ENCODE assay signal across 25 cellular contexts in genomic region chr1:15733218-15733725, GRCh38. TPM values are rescaled to one million over a fixed set of nuclear protein-coding genes. Genes with fewer than 3 reads are reported as not detected.
"Had no signal": no experiment of that assay in that cellular context is flagged by ENCODE, and none has a peak within 500 bp of the region (broad histone marks: within the 10 kb centered on the region; RNA-seq: fewer than 3 reads in every experiment).

No MANE protein-coding gene starts in this region.

- H3K36me3 ChIP-seq: neural progenitor cell had no signal

- H3K27me3 ChIP-seq: adrenal gland, foreskin keratinocyte, left lung, neural progenitor cell, tibial nerve had no signal

- H2AFZ ChIP-seq: neural progenitor cell had no signal

- H3K4me2 ChIP-seq: neural progenitor cell had no signal

- H3K4me3 Mint-ChIP-seq: activated naive CD8-positive, alpha-beta T cell; naive thymus-derived CD8-positive, alpha-beta T cell; neural progenitor cell; stimulated activated naive CD8-positive, alpha-beta T cell treated with anti-CD3 and anti-CD28 coated beads, Interleukin-15, amount 100 ng/mL, for 72 hours had no signal

- DNase-seq: activated CD4-positive, alpha-beta T cell treated with anti-CD3 and anti-CD28 coated beads, Interleukin-2, amount 50 U/mL, for 1 hour; activated gamma-delta T cell treated with Interleukin-2 at 50 U/mL for 16 hours; activated T-cell treated with anti-CD3 and anti-CD28 coated beads, Interleukin-2, amount 50 U/mL, for 1 hour; adrenal gland; dermis blood vessel endothelial cell; effector CD8-positive, alpha-beta T cell; foreskin keratinocyte; glutamatergic neuron; hippocampal formation; kidney glomerular epithelial cell; left lung; naive thymus-derived CD8-positive, alpha-beta T cell; stimulated activated CD4-positive, alpha-beta T cell treated with anti-CD3 and anti-CD28 coated beads, Interleukin-4, amount 100 ng/mL, for 4 hours; stimulated activated naive CD8-positive, alpha-beta T cell treated with anti-CD3 and anti-CD28 coated beads, Interleukin-15, amount 100 ng/mL, for 72 hours; T-helper 2 cell had no signal

- ATAC-seq: activated CD4-positive, CD25-positive, alpha-beta regulatory T cell treated with anti-CD3 and anti-CD28 coated beads, Interleukin-2, amount 50 U/mL, for 24 hours; foreskin keratinocyte; left lung; naive thymus-derived CD8-positive, alpha-beta T cell; stimulated activated naive CD8-positive, alpha-beta T cell treated with anti-CD3 and anti-CD28 coated beads, Interleukin-15, amount 100 ng/mL, for 72 hours had no signal

- H3K4me1 ChIP-seq: foreskin keratinocyte, neural progenitor cell had no signal

- H3K9ac ChIP-seq: neural progenitor cell had no signal

- H3K4me3 ChIP-seq: adrenal gland, left lung, neural progenitor cell, tibial nerve had no signal

- H3K4me1 Mint-ChIP-seq: stimulated activated naive CD8-positive, alpha-beta T cell treated with anti-CD3 and anti-CD28 coated beads, Interleukin-15, amount 100 ng/mL, for 72 hours had no signal

- H3K9me3 Mint-ChIP-seq: naive thymus-derived CD8-positive, alpha-beta T cell; neural progenitor cell; stimulated activated naive CD8-positive, alpha-beta T cell treated with anti-CD3 and anti-CD28 coated beads, Interleukin-15, amount 100 ng/mL, for 72 hours had no signal

- H3K27ac ChIP-seq: adrenal gland, foreskin keratinocyte, left lung, neural progenitor cell had no signal

- H3K36me3 Mint-ChIP-seq: activated naive CD8-positive, alpha-beta T cell had no signal

- FAIRE-seq: bronchial epithelial cell, urothelium cell line had no signal

- H3K27ac Mint-ChIP-seq: activated naive CD8-positive, alpha-beta T cell; neural progenitor cell; progenitor cell of endocrine pancreas had no signal

- H3K9me3 ChIP-seq: adrenal gland, left lung, tibial nerve had no signal

- H3K27me3 Mint-ChIP-seq: activated naive CD8-positive, alpha-beta T cell; naive thymus-derived CD8-positive, alpha-beta T cell; progenitor cell of endocrine pancreas; stimulated activated naive CD8-positive, alpha-beta T cell treated with anti-CD3 and anti-CD28 coated beads, Interleukin-15, amount 100 ng/mL, for 72 hours had no signal

RNA-seq across cellular contexts. Expression of gene TMEM82, which starts 9.0 kb away (rescaled TPM):
- total RNA-seq: bronchial epithelial cell; dermis blood vessel endothelial cell; foreskin keratinocyte; left lung; lung microvascular endothelial cell; naive thymus-derived CD8-positive, alpha-beta T cell; osteocyte; tibial nerve had no signal
- polyA plus RNA-seq: adrenal gland; esophagus; foreskin keratinocyte; naive thymus-derived CD8-positive, alpha-beta T cell had no signal

RNA-seq across cellular contexts. Expression of gene FBLIM1, which starts 25.3 kb away (rescaled TPM):
- total RNA-seq: naive thymus-derived CD8-positive, alpha-beta T cell had no signal
- polyA plus RNA-seq: naive thymus-derived CD8-positive, alpha-beta T cell had no signal
